14 cellular contexts compared by ENCODE assay signal in genomic region chr2:223995569-223995968, GRCh38. TPM values are rescaled to one million over a fixed set of nuclear protein-coding genes. Genes with fewer than 3 reads are reported as not detected.
DNase-seq lines count a peak whose midpoint lies in the region; ATAC-seq, FAIRE-seq and TF ChIP-seq lines count a peak whose summit lies in the region.
"Had no signal": no experiment of that assay in that cellular context is flagged by ENCODE, and none has a peak within 500 bp of the region (broad histone marks: within the 10 kb centered on the region; RNA-seq: fewer than 3 reads in every experiment).

No MANE protein-coding gene starts in this region.

- H3K36me3 ChIP-seq in SK-N-SH (replicated peaks in 1 of 2; ENCODE audit: control insufficient read depth in 1 of 2, insufficient read depth in 2 of 2, low read length in 1 of 2) (peaks cover 20 to 31% of the 10 kb centered on the region in 2 experiments), K562 (ENCODE audit: control insufficient read depth, insufficient read depth, low read length) (no peaks in the 10 kb centered on the region), liver (ENCODE audit: control insufficient read depth in 4 of 4, insufficient read depth in 3 of 4, low read depth in 1 of 4, low read length in 3 of 4) (no peaks in the 10 kb centered on the region)
- H3K36me3 ChIP-seq: left lung, thoracic aorta had no signal

- 88% methylated on average over 5 of the region's 5 CpGs for WGBS in SK-N-SH (ENCODE audit: low lambda C conversion rate)
- 2% methylated on average over 5 of the region's 5 CpGs for whole genome bisulfite sequencing in K562 (ENCODE audit: insufficient coverage, low coverage, missing lambda C conversion rate)
- WGBS in liver, result 81% methylated on average over 5 of the region's 5 CpGs

- in situ Hi-C loops in K562 (cut with MboI), result loop anchor here (10.0 kb wide), 1 partner anchor 289 kb away; no protein-coding TSS in a partner anchor

- CTCF ChIA-PET in SK-N-SH (lab: Yijun Ruan, JAX), result interaction anchor here (0.6 to 12.0 kb wide), 5 partner anchors 12 to 1014 kb away, joined by 3 to 439 read pairs (median 85); no protein-coding TSS in a partner anchor
- CTCF ChIA-PET in K562 (lab: Yijun Ruan, JAX; ENCODE audit: low intra/inter-chr PET ratio), result no interaction called here

- H3K4me3 ChIP-seq in SK-N-SH (ENCODE audit: low read depth in 2 of 2, low read length in 1 of 2) (no peak overlapping the region), K562 (no peak overlapping the region), liver (ENCODE audit: low read depth in 1 of 3, low read length in 3 of 3) (no peak overlapping the region)
- H3K4me3 ChIP-seq: left lung, thoracic aorta had no signal

- POLR2A ChIA-PET in SK-N-SH (lab: Yijun Ruan, JAX), result interaction anchor here (1.0 kb wide), 1 partner anchor 289 kb away, joined by 5 read pairs; no protein-coding TSS in a partner anchor
- POLR2A ChIA-PET in K562 (lab: Yijun Ruan, JAX), result no interaction called here

- H3K9ac ChIP-seq in SK-N-SH (no peak overlapping the region), K562 (ENCODE audit: insufficient read depth in 1 of 2, low read depth in 2 of 2, low read length in 2 of 2) (no peak overlapping the region), liver (ENCODE audit: low read depth in 1 of 2, low read length in 2 of 2) (no peak overlapping the region)

- H3K79me2 ChIP-seq in SK-N-SH (ENCODE audit: insufficient read depth), result no peaks in the 10 kb centered on the region
- H3K79me2 ChIP-seq in K562 (ENCODE audit: control insufficient read depth, insufficient read depth, low read length), result no peaks in the 10 kb centered on the region

- BruUV-seq in K562 (replicated peaks; lab: Mats Ljungman, UMichigan), result no TSS peak

- H3K9me1 ChIP-seq in K562 (ENCODE audit: control insufficient read depth, insufficient read depth, low read length), result no peaks in the 10 kb centered on the region

- peaks cover 4% of the 10 kb centered on the region for H3K27me3 Mint-ChIP-seq in endothelial cell (ENCODE audit: unreplicated experiment)

- no peaks in the 10 kb centered on the region for H3K27me3 ChIP-seq in SK-N-SH (ENCODE audit: insufficient read depth)
- peaks cover 5 to 17% of the 10 kb centered on the region in 2 experiments; a peak in 3 of 5 replicates for H3K27me3 ChIP-seq in K562 (ENCODE audit: control insufficient read depth in 2 of 2, insufficient read depth in 2 of 2, low read length in 2 of 2)
- no peaks in the 10 kb centered on the region for H3K27me3 ChIP-seq in liver (ENCODE audit: control insufficient read depth in 4 of 4, insufficient read depth in 4 of 4, low read length in 3 of 4)
- H3K27me3 ChIP-seq: left lung had no signal

- H3K27ac ChIP-seq in SK-N-SH (ENCODE audit: low read depth in 2 of 2, low read length in 1 of 2) (no peak overlapping the region), K562 (ENCODE audit: extremely low read depth, low read depth, low read length) (no peak overlapping the region; the same call in 2 of the 3 replicates), liver (ENCODE audit: low read depth in 1 of 2, low read length in 2 of 2) (no peak overlapping the region)
- H3K27ac ChIP-seq: left lung, thoracic aorta had no signal

- H4K20me1 ChIP-seq in SK-N-SH (ENCODE audit: insufficient read depth), result no peaks in the 10 kb centered on the region
- no peaks in the 10 kb centered on the region for H4K20me1 ChIP-seq in K562 (replicated peaks; ENCODE audit: control insufficient read depth, insufficient read depth, low read length)

- H2AFZ ChIP-seq in SK-N-SH (ENCODE audit: low read depth) (no peak overlapping the region), K562 (ENCODE audit: low read depth, low read length) (peak overlapping the region; percentile 49; the same call in 1 of the 2 replicates)

- no peaks in the 10 kb centered on the region for H3K9me2 ChIP-seq in SK-N-SH

- H3K4me1 Mint-ChIP-seq in endothelial cell (ENCODE audit: unreplicated experiment), result no peaks in the 10 kb centered on the region

- TF ChIP-seq EP300 in SK-N-SH (IDR thresholded peaks at IDR 0.05; ENCODE audit: borderline replicate concordance in 1 of 2, low read depth in 1 of 2, low read length in 1 of 2) (no peak), K562 (IDR thresholded peaks at IDR 0.05; ENCODE audit: low read length) (peak; percentile 79)

- ATAC-seq in SK-N-SH treated with all-trans-retinoic acid at 6 μM for 48 hours, result no peak
- ATAC-seq in K562, result peak; percentile 71
- ATAC-seq: left lung had no signal

- no peak for FAIRE-seq in K562 (lab: Jason Lieb, UNC)

- no peaks in the 10 kb centered on the region for H3F3A ChIP-seq in SK-N-SH (replicated peaks; ENCODE audit: insufficient read depth)

- no peak for TF ChIP-seq RAD21 in SK-N-SH (IDR thresholded peaks at IDR 0.05; ENCODE audit: low read length)
- 0 out of 4 replicates have a peak, but pooled peaks of 1 of the 2 experiments have one; percentile 9 for TF ChIP-seq RAD21 in K562 (CRISPR knock-in tag; conservative IDR thresholded peaks at IDR 0.05 in 1 of 2, IDR thresholded peaks at IDR 0.05 in 1 of 2)
- TF ChIP-seq RAD21 in liver (IDR thresholded peaks at IDR 0.05), result no peak

- intact Hi-C loops in K562 (cut with micrococcal nuclease), result loop anchor here (10.0 kb wide), 1 partner anchor 149 kb away; no protein-coding TSS in a partner anchor

- no peak for TF ChIP-seq POLR2A in K562 (conservative IDR thresholded peaks at IDR 0.05)

- H3K9me3 ChIP-seq in SK-N-SH, result no peaks in the 10 kb centered on the region
- no peaks in the 10 kb centered on the region for H3K9me3 ChIP-seq in K562 (replicated peaks; ENCODE audit: control insufficient read depth, insufficient read depth, low read depth, low read length)
- no peaks in the 10 kb centered on the region for H3K9me3 ChIP-seq in liver (ENCODE audit: control insufficient read depth in 4 of 4, low read length in 3 of 4)
- H3K9me3 ChIP-seq: left lung, thoracic aorta had no signal

- H3K9me3 Mint-ChIP-seq in endothelial cell (ENCODE audit: unreplicated experiment), result no peaks in the 10 kb centered on the region

- peaks cover 0 to 7% of the 10 kb centered on the region in 2 experiments; a peak in 2 of 4 replicates for H3K4me1 ChIP-seq in SK-N-SH (ENCODE audit: control insufficient read depth in 1 of 2, insufficient read depth in 2 of 2, low read depth in 1 of 2, low read length in 1 of 2)
- peaks cover 0 to 12% of the 10 kb centered on the region in 2 experiments; a peak in 2 of 5 replicates for H3K4me1 ChIP-seq in K562 (replicated peaks in 1 of 2; ENCODE audit: control insufficient read depth in 2 of 2, insufficient read depth in 2 of 2, low read length in 2 of 2)
- peaks cover 0 to 3% (median 0%) of the 10 kb centered on the region in 4 donors for H3K4me1 ChIP-seq in liver (ENCODE audit: control insufficient read depth in 4 of 4, insufficient read depth in 4 of 4, low read length in 3 of 4)
- H3K4me1 ChIP-seq: left lung had no signal

- no peak overlapping the region for H3K4me3 Mint-ChIP-seq in endothelial cell (ENCODE audit: unreplicated experiment)

- H3K27ac Mint-ChIP-seq in endothelial cell (ENCODE audit: unreplicated experiment), result no peak overlapping the region

- H3K4me2 ChIP-seq in SK-N-SH (no peak overlapping the region), K562 (ENCODE audit: insufficient read depth, low read length) (no peak overlapping the region)

- DNase-seq in SK-N-SH, result no peak
- peak; percentile 16 for DNase-seq in MV-4-11 (lab: John Stamatoyannopoulos, UW)
- DNase-seq in K562 (ENCODE audit: extremely low read depth in 1 of 4, low spot score in 3 of 4), result peak in 1 of 4 experiments; percentile 6
- no peak for DNase-seq in endothelial cell (ENCODE audit: low spot score)
- no peak for DNase-seq in NCI-H526 (lab: John Stamatoyannopoulos, UW)
- no peak for DNase-seq in retina
- DNase-seq: amniotic stem cell, GF-D8, left lung, NCI-H1436 treated with DMSO at 0.1 percent for 48 hours, nucleus accumbens had no signal

- H3K36me3 Mint-ChIP-seq in endothelial cell (ENCODE audit: low read depth, unreplicated experiment), result peaks cover 5% of the 10 kb centered on the region

- no peak for TF ChIP-seq CTCF in SK-N-SH (IDR thresholded peaks at IDR 0.05)
- TF ChIP-seq CTCF in K562 (IDR thresholded peaks at IDR 0.05 in 2 of 3, conservative IDR thresholded peaks at IDR 0.05 in 1 of 3; ENCODE audit: insufficient read depth in 2 of 3, low read depth in 1 of 3, low read length in 3 of 3), result no peak
- no peak for TF ChIP-seq CTCF in liver (IDR thresholded peaks at IDR 0.05; ENCODE audit: low read depth, low read length, missing input control)
- no peak for TF ChIP-seq CTCF in endothelial cell (IDR thresholded peaks at IDR 0.05; ENCODE audit: unreplicated experiment)

RNA-seq across cellular contexts. Expression of gene MRPL44, which starts 38.3 kb away (rescaled TPM):
- polyA plus RNA-seq in SK-N-SH (2012; rRNA removed) (12.9 and 14.5 TPM in 2 replicates), K562 (2011; rRNA removed) (14.5 and 16.5 TPM in 2 replicates), K562 (2014; fragmentation: Illumina TruSeq; extraction: Trizol) (25.4 and 26.7 TPM in 2 replicates), K562 (2014; fragmentation: Nextera tagmentation; extraction: Ambion mirVana) (10 to 100 TPM; 10.4 to 16.4 TPM), K562 (2014; rRNA removed) (20.8 and 23.4 TPM in 2 replicates), liver (10 to 100 TPM; 19.0 to 27.8 TPM)
- 19.2 and 20.2 TPM in 2 replicates for polyA plus RNA-seq in SK-N-SH (2012; cell fraction: cytosol; rRNA removed)
- polyA plus RNA-seq in SK-N-SH (2012; cell fraction: nucleus; rRNA removed), result 5.5 and 8.1 TPM in 2 replicates
- total RNA-seq in K562 (2011; cell fraction: chromatin; rRNA removed; ENCODE audit: low replicate concordance), result 5.0 and 7.2 TPM in 2 replicates
- 5.2 and 5.7 TPM in 2 replicates for total RNA-seq in K562 (2011; cell fraction: nucleolus; rRNA removed)
- total RNA-seq in K562 (2011; cell fraction: nucleoplasm; rRNA removed), result 6.1 and 6.8 TPM in 2 replicates
- total RNA-seq in K562 (2014; rRNA removed) (18.3 and 20.2 TPM in 2 replicates), K562 (2014; rRNA removed; fragmentation: Illumina TruSeq; extraction: Trizol) (24.0 and 26.7 TPM in 2 replicates), K562 (2015; rRNA removed; fragmentation: Illumina TruSeq; extraction: Trizol) (24.5 and 26.0 TPM in 2 replicates), K562 (2021) (19.3 and 20.7 TPM in 2 replicates), liver (10 to 100 TPM; 22.0 to 25.5 TPM), endothelial cell (ENCODE audit: unreplicated experiment) (25.7 TPM)
- polyA plus RNA-seq in K562 (2011; cell fraction: cytosol; rRNA removed), result 10.5 and 14.4 TPM in 2 replicates
- 3.4 and 3.9 TPM in 2 replicates for polyA plus RNA-seq in K562 (2011; cell fraction: nucleus; rRNA removed)
- polyA plus RNA-seq in K562 (2012), result 14.4 and 17.9 TPM in 2 replicates
- 8.6 and 9.7 TPM in 2 replicates for polyA minus RNA-seq in K562 (2011; rRNA and poly(A)+ RNA removed)
- 8.9 and 10.0 TPM in 2 replicates for polyA minus RNA-seq in K562 (2011; cell fraction: cytosol; rRNA and poly(A)+ RNA removed)
- 4.3 and 7.1 TPM in 2 replicates for polyA minus RNA-seq in K562 (2011; cell fraction: nucleus; rRNA and poly(A)+ RNA removed)

RNA-seq across cellular contexts. Expression of gene SERPINE2, which starts 43.5 kb away (rescaled TPM):
- 105 and 249 TPM in 2 replicates for polyA plus RNA-seq in SK-N-SH (2012; rRNA removed)
- polyA plus RNA-seq in SK-N-SH (2012; cell fraction: cytosol; rRNA removed), result 307 and 310 TPM in 2 replicates
- polyA plus RNA-seq in SK-N-SH (2012; cell fraction: nucleus; rRNA removed), result 312 and 337 TPM in 2 replicates
- total RNA-seq in K562 (2011; cell fraction: chromatin; rRNA removed; ENCODE audit: low replicate concordance), result not detected in 2 replicates
- 0.50 TPM in 1 of 2 replicates, not detected in the other for total RNA-seq in K562 (2011; cell fraction: nucleolus; rRNA removed)
- 0.66 TPM in 1 of 2 replicates, not detected in the other for total RNA-seq in K562 (2011; cell fraction: nucleoplasm; rRNA removed)
- not detected in 2 replicates for total RNA-seq in K562 (2014; rRNA removed)
- not detected in 2 replicates for total RNA-seq in K562 (2014; rRNA removed; fragmentation: Illumina TruSeq; extraction: Trizol)
- not detected in 2 replicates for total RNA-seq in K562 (2015; rRNA removed; fragmentation: Illumina TruSeq; extraction: Trizol)
- total RNA-seq in K562 (2021), result 0.13 and 0.58 TPM in 2 replicates
- polyA plus RNA-seq in K562 (2011; rRNA removed), result 0.01 TPM in 1 of 2 replicates, not detected in the other
- polyA plus RNA-seq in K562 (2011; cell fraction: cytosol; rRNA removed), result 0.09 TPM in 1 of 2 replicates, not detected in the other
- polyA plus RNA-seq in K562 (2011; cell fraction: nucleus; rRNA removed), result 0.18 and 0.23 TPM in 2 replicates
- 0.22 and 1.3 TPM in 2 replicates for polyA plus RNA-seq in K562 (2012)
- 0.16 and 0.29 TPM in 2 replicates for polyA plus RNA-seq in K562 (2014; fragmentation: Illumina TruSeq; extraction: Trizol)
- under 1 TPM in 1 of 2 experiments, not detected in 1; 0.03 TPM for polyA plus RNA-seq in K562 (2014; fragmentation: Nextera tagmentation; extraction: Ambion mirVana)
- not detected in 2 replicates for polyA plus RNA-seq in K562 (2014; rRNA removed)
- polyA minus RNA-seq in K562 (2011; rRNA and poly(A)+ RNA removed), result not detected in 2 replicates
- polyA minus RNA-seq in K562 (2011; cell fraction: cytosol; rRNA and poly(A)+ RNA removed), result not detected in 2 replicates
- polyA minus RNA-seq in K562 (2011; cell fraction: nucleus; rRNA and poly(A)+ RNA removed), result not detected in 2 replicates
- total RNA-seq in liver, result 1 to 10 TPM in 1 of 2 donors, under 1 TPM in 1; 0.92 to 4.8 TPM
- polyA plus RNA-seq in liver, result 1 to 10 TPM; 2.0 to 2.6 TPM
- total RNA-seq in endothelial cell (ENCODE audit: unreplicated experiment), result 40.4 TPM

RNA-seq across cellular contexts. Expression of gene WDFY1, which starts 50.4 kb away (rescaled TPM):
- 21.7 and 31.8 TPM in 2 replicates for polyA plus RNA-seq in SK-N-SH (2012; rRNA removed)
- 15.7 and 16.0 TPM in 2 replicates for polyA plus RNA-seq in SK-N-SH (2012; cell fraction: cytosol; rRNA removed)
- polyA plus RNA-seq in SK-N-SH (2012; cell fraction: nucleus; rRNA removed), result 65.9 and 69.2 TPM in 2 replicates
- total RNA-seq in K562 (2011; cell fraction: chromatin; rRNA removed; ENCODE audit: low replicate concordance), result 30.1 and 42.9 TPM in 2 replicates
- 23.3 and 31.2 TPM in 2 replicates for total RNA-seq in K562 (2011; cell fraction: nucleolus; rRNA removed)
- total RNA-seq in K562 (2011; cell fraction: nucleoplasm; rRNA removed), result 25.7 and 27.6 TPM in 2 replicates
- 17.5 and 28.1 TPM in 2 replicates for total RNA-seq in K562 (2014; rRNA removed)
- total RNA-seq in K562 (2014; rRNA removed; fragmentation: Illumina TruSeq; extraction: Trizol), result 21.7 and 22.9 TPM in 2 replicates
- 23.9 and 25.3 TPM in 2 replicates for total RNA-seq in K562 (2015; rRNA removed; fragmentation: Illumina TruSeq; extraction: Trizol)
- 17.7 and 18.3 TPM in 2 replicates for total RNA-seq in K562 (2021)
- 27.6 and 34.8 TPM in 2 replicates for polyA plus RNA-seq in K562 (2011; rRNA removed)
- 25.0 and 26.2 TPM in 2 replicates for polyA plus RNA-seq in K562 (2011; cell fraction: cytosol; rRNA removed)
- 25.8 and 37.3 TPM in 2 replicates for polyA plus RNA-seq in K562 (2011; cell fraction: nucleus; rRNA removed)
- polyA plus RNA-seq in K562 (2012), result 15.7 and 23.8 TPM in 2 replicates
- polyA plus RNA-seq in K562 (2014; fragmentation: Illumina TruSeq; extraction: Trizol), result 14.4 and 17.5 TPM in 2 replicates
- polyA plus RNA-seq in K562 (2014; fragmentation: Nextera tagmentation; extraction: Ambion mirVana), result 1 to 10 TPM; 5.4 to 7.4 TPM
- 13.5 and 16.2 TPM in 2 replicates for polyA plus RNA-seq in K562 (2014; rRNA removed)
- polyA minus RNA-seq in K562 (2011; rRNA and poly(A)+ RNA removed), result 65.6 and 70.4 TPM in 2 replicates
- polyA minus RNA-seq in K562 (2011; cell fraction: cytosol; rRNA and poly(A)+ RNA removed), result 22.4 and 24.8 TPM in 2 replicates
- 28.9 and 42.2 TPM in 2 replicates for polyA minus RNA-seq in K562 (2011; cell fraction: nucleus; rRNA and poly(A)+ RNA removed)
- 10 to 100 TPM; 31.9 to 34.2 TPM for total RNA-seq in liver
- 10 to 100 TPM; 12.0 to 16.3 TPM for polyA plus RNA-seq in liver
- 53.1 TPM for total RNA-seq in endothelial cell (ENCODE audit: unreplicated experiment)

Comparison
In these comparisons a context has a peak if more than half of its experiments do, and no peak if none do; other contexts are left out.
1. Of the 27 proteins assayed by ChIP-seq in both K562 and SK-N-SH: peak only in K562: EP300, FOXJ3 and JUND; only in SK-N-SH: none; in both: none; in neither: 21; mixed calls (peak in some experiments, not most) for 3.